In genomic region chr12:18467636-18468520, GRCh38 we compare ENCODE assay signal across 18 cellular contexts.
DNase-seq lines count a peak whose midpoint lies in the region; ATAC-seq, FAIRE-seq and TF ChIP-seq lines count a peak whose summit lies in the region.
"Had no signal": no experiment of that assay in that cellular context is flagged by ENCODE, and none has a peak within 500 bp of the region (broad histone marks: within the 10 kb centered on the region; RNA-seq: fewer than 3 reads in every experiment).

No MANE protein-coding gene starts in this region.

- no peak overlapping the region for H3K4me3 ChIP-seq in KMS-11 (IDR thresholded peaks at IDR 0.05; ENCODE audit: insufficient read depth, low read depth, low read length)
- no peak overlapping the region for H3K4me3 ChIP-seq in lower leg skin (ENCODE audit: low read depth, poor library complexity, severe bottlenecking)

- intact Hi-C loops in lower leg skin (cut with DNase I; ENCODE audit: low total_unique reads), result no loop called here

- H3K27ac ChIP-seq in KMS-11 (peak overlapping the region; percentile 59), foreskin keratinocyte (peak overlapping the region; percentile 24)

- POLR2A ChIA-PET in HEK293T (lab: Yijun Ruan, JAX), result no interaction called here

- no peak overlapping the region for H3K9ac ChIP-seq in KMS-11

- H3K4me1 ChIP-seq in KMS-11 (ENCODE audit: low read depth, poor library complexity, severe bottlenecking) (peaks cover 29% of the 10 kb centered on the region), foreskin keratinocyte (peaks cover 13% of the 10 kb centered on the region)

- H3K27me3 ChIP-seq in KMS-11 (ENCODE audit: insufficient read depth, low read depth), result no peaks in the 10 kb centered on the region
- H3K27me3 ChIP-seq in foreskin keratinocyte, result no peaks in the 10 kb centered on the region

- peak overlapping the region; percentile 52 for H3K4me2 ChIP-seq in KMS-11

- peak; percentile 52 for ATAC-seq in GM18505 (IDR thresholded peaks at IDR 0.05; ENCODE audit: unreplicated experiment)
- ATAC-seq in foreskin keratinocyte, result peak; percentile 4
- ATAC-seq in GM18511 (IDR thresholded peaks at IDR 0.05; ENCODE audit: unreplicated experiment), result no peak

- no peaks in the 10 kb centered on the region for H3K36me3 ChIP-seq in KMS-11 (ENCODE audit: insufficient read depth)

- CTCF ChIA-PET in HEK293T (lab: Yijun Ruan, JAX), result no interaction called here

- peak overlapping the region; percentile 22 for H2AFZ ChIP-seq in KMS-11 (ENCODE audit: low read depth)

- TF ChIP-seq POLR2A in GM18505 (IDR thresholded peaks at IDR 0.05; ENCODE audit: borderline replicate concordance, extremely low read depth, insufficient read depth, insufficient read length), result no peak
- TF ChIP-seq POLR2A in lower leg skin (IDR thresholded peaks at IDR 0.05), result no peak

- no peaks in the 10 kb centered on the region for H4K20me1 ChIP-seq in KMS-11 (ENCODE audit: insufficient read depth)

- WGBS in lower leg skin, 2 donors, result 92 to 93% methylated on average over 1 of the region's 1 CpG

- no peak for FAIRE-seq in frontal cortex (lab: Jason Lieb, UNC)
- FAIRE-seq: colon, endothelial cell of umbilical vein, HTR-8/SVneo had no signal

- TF ChIP-seq CTCF in KMS-11 (conservative IDR thresholded peaks at IDR 0.05; ENCODE audit: low read depth, low read length) (no peak), foreskin keratinocyte (conservative IDR thresholded peaks at IDR 0.05) (no peak), lower leg skin (IDR thresholded peaks at IDR 0.05) (no peak)

- no peaks in the 10 kb centered on the region for H3K79me2 ChIP-seq in KMS-11 (ENCODE audit: insufficient read depth, low read depth)

- no peak for DNase-seq in HEK293T (ENCODE audit: extremely low spot score)
- DNase-seq in foreskin keratinocyte, result peak in 1 of 2 donors; percentile 15
- no peak for DNase-seq in frontal cortex (ENCODE audit: low spot score in 2 of 2)
- DNase-seq in lower leg skin (ENCODE audit: low spot score in 2 of 2), result no peak
- DNase-seq in GM19240 (ENCODE audit: insufficient read length, low spot score), result no peak
- DNase-seq: activated B cell treated with CpG ODN at 0.5 μM for 24 hours, activated gamma-delta T cell, AML-193, Calu3, islet precursor cell, NCI-H1048, NCI-H82 had no signal

TF ChIP-seq in HEK293T, 16 proteins besides CTCF, POLR2A, EP300 and RAD21:
- TF ChIP-seq PKNOX1 (IDR thresholded peaks at IDR 0.05) (peak; percentile 79), TARDBP (IDR thresholded peaks at IDR 0.05) (no peak), SP1 (IDR thresholded peaks at IDR 0.05) (no peak)
